ENCODE assay signal across 21 cellular contexts in the genomic region with DNA sequence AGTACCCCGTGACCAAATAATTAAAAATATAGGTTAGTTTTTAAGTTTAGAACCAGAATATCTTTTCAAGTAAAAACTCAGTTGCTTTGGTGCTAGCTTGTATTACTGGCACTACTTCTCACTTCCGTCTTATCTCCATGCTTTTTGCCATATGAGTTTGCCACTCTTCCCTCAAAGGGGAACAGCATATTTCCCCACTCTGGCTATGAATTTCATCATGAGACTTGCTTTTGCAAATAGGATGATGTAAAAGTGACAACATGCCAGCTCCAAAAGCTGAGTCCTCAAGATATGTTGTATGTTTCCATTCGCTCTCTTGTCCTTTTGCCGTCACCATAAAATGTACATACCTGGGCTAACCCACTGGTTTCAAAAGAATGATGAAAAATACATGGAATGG.
A peak's percentile ranks its signal among the peaks of the same experiment; 100 is the strongest.
DNase-seq lines count a peak whose midpoint lies in the region; ATAC-seq and TF ChIP-seq lines count a peak whose summit lies in the region.
"Had no signal": no experiment of that assay in that cellular context is flagged by ENCODE, and none has a peak within 500 bp of the region (broad histone marks: within the 10 kb centered on the region; RNA-seq: fewer than 3 reads in every experiment).

No MANE protein-coding gene starts in this region.

- ATAC-seq in esophagus mucosa: no peak
- ATAC-seq: WTC11 had no signal

- CTCF ChIA-PET in A673 (lab: Charles Lee): no interaction called here

- no peak overlapping the region for H3K4me3 Mint-ChIP-seq in activated T-cell treated with anti-CD3 and anti-CD28 coated beads, Interleukin-2, amount 50 U/mL, for 24 hours
- H3K4me3 Mint-ChIP-seq: CD8-positive, alpha-beta memory T cell; H9; naive B cell; stimulated activated naive CD8-positive, alpha-beta T cell treated with anti-CD3 and anti-CD28 coated beads, Interleukin-15, Interleukin-2, amounts not matched to agents 100 ng/mL and 50 ng/mL, for 24 hours; WTC11 had no signal

- no peaks in the 10 kb centered on the region for H3K9me3 ChIP-seq in A673 (ENCODE audit: low read depth, low read length, poor library complexity, severe bottlenecking)
- H3K9me3 ChIP-seq: ascending aorta had no signal

- H3K27ac Mint-ChIP-seq in activated T-cell treated with anti-CD3 and anti-CD28 coated beads, Interleukin-2, amount 50 U/mL, for 24 hours: no peak overlapping the region
- H3K27ac Mint-ChIP-seq: CD8-positive, alpha-beta memory T cell; naive B cell; stimulated activated naive CD8-positive, alpha-beta T cell treated with anti-CD3 and anti-CD28 coated beads, Interleukin-15, Interleukin-2, amounts not matched to agents 100 ng/mL and 50 ng/mL, for 24 hours; WTC11 had no signal

- intact Hi-C loops in A673 (cut with micrococcal nuclease; ENCODE audit: unreplicated experiment): no loop called here

- POLR2A ChIA-PET in A673 (lab: Charles Lee; ENCODE audit: low non-redundant PET): no interaction called here

- H3K36me3 ChIP-seq in A673 (ENCODE audit: insufficient read depth, low read length, poor library complexity, severe bottlenecking): no peaks in the 10 kb centered on the region
- H3K36me3 ChIP-seq: ascending aorta had no signal

- no peak overlapping the region for H3K4me3 ChIP-seq in A673 (ENCODE audit: low read depth, low read length, poor library complexity, severe bottlenecking)
- H3K4me3 ChIP-seq in HL-60 (replicated peaks; ENCODE audit: insufficient read depth, low read length): no peak overlapping the region
- H3K4me3 ChIP-seq: ascending aorta, GM12878 had no signal

- TF ChIP-seq CTCF in A673 (conservative IDR thresholded peaks at IDR 0.05; ENCODE audit: low read depth, low read length): no peak
- TF ChIP-seq CTCF in HL-60 (IDR thresholded peaks at IDR 0.05; ENCODE audit: insufficient read depth, low read length): no peak

- DNase-seq in A673 (ENCODE audit: low spot score): peak; percentile 22
- DNase-seq in HL-60 (ENCODE audit: low read depth in 1 of 2, low spot score in 1 of 2): peak; percentile 73 to 84
- DNase-seq in RKO (ENCODE audit: low spot score): peak; percentile 87
- peak; percentile 58 for DNase-seq in fibroblast of gingiva (ENCODE audit: low read depth)
- no peak for DNase-seq in NCI-H1436 (lab: John Stamatoyannopoulos, UW)
- DNase-seq in NCI-H2171 treated with DMSO at 0.1 percent for 48 hours (lab: John Stamatoyannopoulos, UW): no peak
- no peak for DNase-seq in activated T-cell treated with anti-CD3 and anti-CD28 coated beads, Interleukin-2, amount 50 U/mL, for 24 hours
- DNase-seq: activated CD8-positive, alpha-beta memory T cell treated with anti-CD3 and anti-CD28 coated beads for 24 hours; activated gamma-delta T cell; CD8-positive, alpha-beta memory T cell; dermis blood vessel endothelial cell; H9; naive B cell; NCI-H1092 treated with DMSO at 0.1 percent for 48 hours; NCI-H2227 treated with DMSO at 0.1 percent for 48 hours; stimulated activated CD4-positive, alpha-beta T cell treated with anti-CD3 and anti-CD28 coated beads, Interleukin-12 subunit alpha, Interleukin-12 subunit beta, amount 100 ng/mL, for 4 hours had no signal

- no peaks in the 10 kb centered on the region for H3K27me3 Mint-ChIP-seq in activated T-cell treated with anti-CD3 and anti-CD28 coated beads, Interleukin-2, amount 50 U/mL, for 24 hours
- H3K27me3 Mint-ChIP-seq: CD8-positive, alpha-beta memory T cell; naive B cell; stimulated activated naive CD8-positive, alpha-beta T cell treated with anti-CD3 and anti-CD28 coated beads, Interleukin-15, Interleukin-2, amounts not matched to agents 100 ng/mL and 50 ng/mL, for 24 hours had no signal

- H3K4me1 ChIP-seq in A673 (ENCODE audit: insufficient read depth, low read length, poor library complexity, severe bottlenecking): no peaks in the 10 kb centered on the region
- H3K4me1 ChIP-seq: ascending aorta had no signal

- H3K36me3 Mint-ChIP-seq in activated T-cell treated with anti-CD3 and anti-CD28 coated beads, Interleukin-2, amount 50 U/mL, for 24 hours (ENCODE audit: low read depth): no peaks in the 10 kb centered on the region
- H3K36me3 Mint-ChIP-seq: CD8-positive, alpha-beta memory T cell; naive B cell; WTC11 had no signal

- BruUV-seq in A673 (replicated peaks; lab: Mats Ljungman, UMichigan): no TSS peak

- H3K27ac ChIP-seq in A673 (ENCODE audit: low read depth, low read length, poor library complexity, severe bottlenecking) (no peak overlapping the region), HL-60 (replicated peaks) (no peak overlapping the region)
- H3K27ac ChIP-seq: ascending aorta had no signal

- H3K4me1 Mint-ChIP-seq in activated T-cell treated with anti-CD3 and anti-CD28 coated beads, Interleukin-2, amount 50 U/mL, for 24 hours (ENCODE audit: low read depth): no peaks in the 10 kb centered on the region
- H3K4me1 Mint-ChIP-seq: CD8-positive, alpha-beta memory T cell; naive B cell had no signal

- no peaks in the 10 kb centered on the region for H3K27me3 ChIP-seq in A673 (replicated peaks; ENCODE audit: insufficient read depth, low read depth, low read length, poor library complexity)
- H3K27me3 ChIP-seq in HL-60 (ENCODE audit: insufficient read depth, poor library complexity, severe bottlenecking): no peaks in the 10 kb centered on the region
- H3K27me3 ChIP-seq: ascending aorta had no signal

- H3K9me3 Mint-ChIP-seq in activated T-cell treated with anti-CD3 and anti-CD28 coated beads, Interleukin-2, amount 50 U/mL, for 24 hours: no peaks in the 10 kb centered on the region
- H3K9me3 Mint-ChIP-seq: H9; naive B cell; stimulated activated naive CD8-positive, alpha-beta T cell treated with anti-CD3 and anti-CD28 coated beads, Interleukin-15, Interleukin-2, amounts not matched to agents 100 ng/mL and 50 ng/mL, for 24 hours had no signal

Comparison
In these comparisons a context has a peak if more than half of its experiments do, and no peak if none do; other contexts are left out.
1. DNase-seq: peak in A673 (single experiment), HL-60 (2 of 2), RKO (single experiment) and fibroblast of gingiva (single experiment); none in NCI-H1436 (single experiment), NCI-H2171 treated with DMSO at 0.1 percent for 48 hours (single experiment) and activated T-cell treated with anti-CD3 and anti-CD28 coated beads, Interleukin-2, amount 50 U/mL, for 24 hours (single experiment).